ENCODE assay signal across 8 cellular contexts in genomic region chr6:109095036-109095820, GRCh38. TPM values are rescaled to one million over a fixed set of nuclear protein-coding genes. Genes with fewer than 3 reads are reported as not detected.
DNase-seq lines count a peak whose midpoint lies in the region; ATAC-seq and TF ChIP-seq lines count a peak whose summit lies in the region.

CEP57L1 (plus strand) TSS chr6:109095507; CDS start chr6:109145222, 49,715 bp downstream.

- TF ChIP-seq CTCF in HFFc6 (IDR thresholded peaks at IDR 0.05) = 0 out of 2 replicates have a peak, but pooled peaks have one; percentile 12
- peak; percentile 20 for TF ChIP-seq CTCF in NB4 (IDR thresholded peaks at IDR 0.05; ENCODE audit: low read depth, low read length)

- peak; percentile 73 for ATAC-seq in SK-N-SH treated with all-trans-retinoic acid at 6 μM for 48 hours

- peak within 1 kb of the TSS; percentile 99 for H3K27ac Mint-ChIP-seq in HFFc6
- H3K27ac Mint-ChIP-seq in activated naive CD4-positive, alpha-beta T cell treated with anti-CD3 and anti-CD28 coated beads, Interleukin-2, amount 50 U/mL, for 24 hours = peak within 1 kb of the TSS; percentile 97

- no peaks in the 10 kb centered on the region for H3K27me3 Mint-ChIP-seq in HFFc6 (ENCODE audit: insufficient read depth)
- H3K27me3 Mint-ChIP-seq in activated naive CD4-positive, alpha-beta T cell treated with anti-CD3 and anti-CD28 coated beads, Interleukin-2, amount 50 U/mL, for 24 hours = no peaks in the 10 kb centered on the region

- H3K9me3 Mint-ChIP-seq in HFFc6 = no peaks in the 10 kb centered on the region
- no peaks in the 10 kb centered on the region for H3K9me3 Mint-ChIP-seq in activated naive CD4-positive, alpha-beta T cell treated with anti-CD3 and anti-CD28 coated beads, Interleukin-2, amount 50 U/mL, for 24 hours

- peak within 1 kb of the TSS; percentile 95 for H3K4me3 Mint-ChIP-seq in HFFc6
- peak within 1 kb of the TSS; percentile 94 for H3K4me3 Mint-ChIP-seq in activated naive CD4-positive, alpha-beta T cell treated with anti-CD3 and anti-CD28 coated beads, Interleukin-2, amount 50 U/mL, for 24 hours

- H3K4me3 ChIP-seq in GM08714 (ENCODE audit: low read length) (peak within 1 kb of the TSS; percentile 80), NB4 (ENCODE audit: low read depth, low read length) (peak within 1 kb of the TSS; percentile 98)

- DNase-seq in HFFc6 (peak; percentile 95), NB4 (ENCODE audit: low read depth) (peak; percentile 98), germinal center (ENCODE audit: low spot score) (peak; percentile 94), non-pigmented ciliary epithelial cell (ENCODE audit: low read depth) (peak; percentile 84), superior temporal gyrus (ENCODE audit: extremely low spot score) (peak; percentile 98)

- H3K4me1 Mint-ChIP-seq in HFFc6 (ENCODE audit: low read depth) = peaks cover 46% of the 10 kb centered on the region
- H3K4me1 Mint-ChIP-seq in activated naive CD4-positive, alpha-beta T cell treated with anti-CD3 and anti-CD28 coated beads, Interleukin-2, amount 50 U/mL, for 24 hours = peaks cover 48% of the 10 kb centered on the region

- peak; percentile 65 for TF ChIP-seq POLR2A in NB4 (IDR thresholded peaks at IDR 0.05; ENCODE audit: extremely low read depth, insufficient read length)

- H3K36me3 Mint-ChIP-seq in HFFc6 (ENCODE audit: low read depth) = peaks cover 22% of the 10 kb centered on the region
- peaks cover 4% of the 10 kb centered on the region for H3K36me3 Mint-ChIP-seq in activated naive CD4-positive, alpha-beta T cell treated with anti-CD3 and anti-CD28 coated beads, Interleukin-2, amount 50 U/mL, for 24 hours

TF ChIP-seq in SK-N-SH treated with all-trans-retinoic acid at 6 μM for 48 hours, 23 proteins besides CTCF, POLR2A, EP300 and RAD21:
- TF ChIP-seq ARNTL (CRISPR knock-in tag; IDR thresholded peaks at IDR 0.05; ENCODE audit: borderline replicate concordance, low read depth) (no peak), POU6F1 (CRISPR knock-in tag; IDR thresholded peaks at IDR 0.05; ENCODE audit: borderline replicate concordance, low read depth) (no peak), RARB (CRISPR knock-in tag; IDR thresholded peaks at IDR 0.05) (no peak), ESRRG (CRISPR knock-in tag; IDR thresholded peaks at IDR 0.05) (no peak), PPARA (CRISPR knock-in tag; IDR thresholded peaks at IDR 0.05; ENCODE audit: borderline replicate concordance) (no peak), TSHZ2 (CRISPR knock-in tag; IDR thresholded peaks at IDR 0.05) (no peak), ZFP30 (CRISPR knock-in tag; IDR thresholded peaks at IDR 0.05) (no peak), TCF4 (CRISPR knock-in tag; IDR thresholded peaks at IDR 0.05; ENCODE audit: borderline replicate concordance) (no peak), ZNF70 (CRISPR knock-in tag; IDR thresholded peaks at IDR 0.05) (no peak), CSDC2 (CRISPR knock-in tag; IDR thresholded peaks at IDR 0.05) (no peak), OSR1 (CRISPR knock-in tag; IDR thresholded peaks at IDR 0.05) (no peak), SNAI2 (CRISPR knock-in tag; IDR thresholded peaks at IDR 0.05) (no peak), CSRNP3 (CRISPR knock-in tag; IDR thresholded peaks at IDR 0.05) (no peak), ISL1 (CRISPR knock-in tag; IDR thresholded peaks at IDR 0.05) (no peak), CREB5 (CRISPR knock-in tag; IDR thresholded peaks at IDR 0.05; ENCODE audit: low read depth) (no peak), BACH2 (CRISPR knock-in tag; IDR thresholded peaks at IDR 0.05; ENCODE audit: borderline replicate concordance) (no peak)

RNA-seq across cellular contexts. Expression of gene CEP57L1, which starts in this region (rescaled TPM):
- total RNA-seq in HFFc6 (2021; fragmentation: NEBNext Ultra II Directional; extraction: Animal tissue kit (Norgen Biotek cat#: 25700)) = 10 to 100 TPM; 16.3 to 24.9 (median 21.6) TPM

Comparison
In these comparisons a context has a peak if more than half of its experiments do, and no peak if none do; other contexts are left out.
1. Peak in every context shown above with its lines: DNase-seq, ATAC-seq and H3K4me3 ChIP-seq.